In the genomic region with DNA sequence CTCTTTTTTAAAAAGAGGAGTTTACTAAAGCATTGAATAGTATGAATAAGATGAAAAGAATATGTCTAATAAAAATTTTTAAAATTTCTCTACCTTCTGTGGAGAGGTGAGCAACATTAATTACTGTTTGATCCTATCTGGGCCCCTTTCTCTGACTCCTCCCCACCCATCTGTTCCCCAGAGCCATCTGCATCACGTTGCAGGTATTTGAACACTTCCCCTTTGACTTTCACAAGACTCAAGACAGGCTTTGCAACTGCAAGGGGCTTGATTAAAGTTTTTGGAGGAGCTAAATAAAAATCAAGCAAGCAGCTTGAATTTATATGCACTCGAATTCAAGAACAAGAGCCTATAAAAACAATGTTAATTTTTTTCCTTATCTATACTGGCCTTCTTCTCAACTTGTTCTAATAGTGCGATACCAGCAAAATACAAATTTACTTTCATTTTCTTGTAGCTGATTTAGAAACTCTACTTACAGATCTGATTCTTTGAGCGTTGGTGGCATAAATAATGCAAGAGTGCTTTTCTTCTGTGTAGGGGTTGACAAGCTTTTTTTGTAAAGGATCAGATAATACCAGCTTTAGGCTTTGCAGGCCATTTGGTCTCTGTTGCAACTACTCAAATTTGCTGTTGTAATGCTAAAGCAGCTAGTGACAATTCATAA, we compare ENCODE assay signal across 8 cellular contexts. TPM values are rescaled to one million over a fixed set of nuclear protein-coding genes. Genes with fewer than 3 reads are reported as not detected.
DNase-seq lines count a peak whose midpoint lies in the region; ATAC-seq, FAIRE-seq and TF ChIP-seq lines count a peak whose summit lies in the region.

No MANE protein-coding gene starts in this region.

- DNase-seq in GM12891 (ENCODE audit: insufficient read length, low spot score) (peak; percentile 42), endothelial cell of umbilical vein (ENCODE audit: low read depth, low spot score) (no peak), endodermal cell (no peak), lower leg skin (ENCODE audit: low spot score in 2 of 2) (no peak), D721Med (ENCODE audit: insufficient read length, low spot score) (no peak)
- DNase-seq in effector CD8-positive, alpha-beta T cell (lab: John Stamatoyannopoulos, UW) = no peak

- H4K20me1 ChIP-seq in endothelial cell of umbilical vein (replicated peaks; ENCODE audit: control insufficient read depth, extremely low read depth, insufficient read depth, low read length) = no peaks in the 10 kb centered on the region

- no peaks in the 10 kb centered on the region for H3K27me3 ChIP-seq in endothelial cell of umbilical vein (ENCODE audit: control insufficient read depth in 2 of 2, insufficient read depth in 2 of 2, low read length in 2 of 2)
- no peaks in the 10 kb centered on the region for H3K27me3 ChIP-seq in endodermal cell (ENCODE audit: control insufficient read depth, insufficient read depth, low read length, poor library complexity, severe bottlenecking)

- no peak overlapping the region for H3K4me3 Mint-ChIP-seq in endodermal cell

- H3K36me3 Mint-ChIP-seq in endodermal cell (ENCODE audit: low read depth) = no peaks in the 10 kb centered on the region

- intact Hi-C loops in endothelial cell of umbilical vein (cut with micrococcal nuclease) = no loop called here
- intact Hi-C loops in lower leg skin (cut with DNase I; ENCODE audit: low total_unique reads) = no loop called here

- TF ChIP-seq POLR2A in GM12891 (IDR thresholded peaks at IDR 0.05; ENCODE audit: low read depth, low read length) (no peak), endothelial cell of umbilical vein (IDR thresholded peaks at IDR 0.05; ENCODE audit: low read depth, low read length) (no peak), lower leg skin (IDR thresholded peaks at IDR 0.05) (no peak)

- H2AFZ ChIP-seq in endothelial cell of umbilical vein (ENCODE audit: low read depth, low read length) = no peak overlapping the region

- no peaks in the 10 kb centered on the region for H3K9me1 ChIP-seq in endothelial cell of umbilical vein (replicated peaks; ENCODE audit: control insufficient read depth, extremely low read depth, insufficient read depth, low read length)

- POLR2A ChIA-PET in endothelial cell of umbilical vein (lab: Charles Lee) = no interaction called here

- H3K4me2 ChIP-seq in endothelial cell of umbilical vein (ENCODE audit: insufficient read depth, low read length) = peak overlapping the region; percentile 24

- peak; percentile 99 for ATAC-seq in GM21390 (IDR thresholded peaks at IDR 0.05; ENCODE audit: unreplicated experiment)
- ATAC-seq in HG03558 (IDR thresholded peaks at IDR 0.05; ENCODE audit: extremely low read depth, unreplicated experiment) = peak; percentile 87

- H3K9me3 Mint-ChIP-seq in endodermal cell = peaks cover 18% of the 10 kb centered on the region

- H3K36me3 ChIP-seq in endothelial cell of umbilical vein (ENCODE audit: control insufficient read depth in 2 of 2, extremely low read depth in 1 of 2, insufficient read depth in 2 of 2, low read length in 2 of 2) (no peaks in the 10 kb centered on the region), endodermal cell (ENCODE audit: control insufficient read depth, insufficient read depth, low read length) (no peaks in the 10 kb centered on the region)

- TF ChIP-seq CTCF in endothelial cell of umbilical vein (IDR thresholded peaks at IDR 0.05; ENCODE audit: extremely low read depth in 1 of 2, insufficient read depth in 1 of 2, low read depth in 1 of 2, low read length in 2 of 2) (no peak), endodermal cell (conservative IDR thresholded peaks at IDR 0.05) (no peak), lower leg skin (IDR thresholded peaks at IDR 0.05) (no peak), D721Med (IDR thresholded peaks at IDR 0.05; ENCODE audit: insufficient read depth, missing control alignments) (no peak)

- dilution Hi-C loops in endothelial cell of umbilical vein (cut with MboI; ENCODE audit: extremely low pct_ligation_motif_present, low sequenced_read_pairs) = no loop called here

- no peaks in the 10 kb centered on the region for H3K79me2 ChIP-seq in endothelial cell of umbilical vein (ENCODE audit: control insufficient read depth, insufficient read depth, low read length)

- H3K4me1 Mint-ChIP-seq in endodermal cell = peaks cover 4% of the 10 kb centered on the region

- H3K27ac Mint-ChIP-seq in endodermal cell = no peak overlapping the region

- H3K9ac ChIP-seq in endothelial cell of umbilical vein (replicated peaks; ENCODE audit: extremely low read depth, insufficient read depth, low read length) (no peak overlapping the region), endodermal cell (ENCODE audit: extremely low read depth, low read length, poor library complexity, severe bottlenecking) (no peak overlapping the region)

- no peaks in the 10 kb centered on the region for H3K4me1 ChIP-seq in endothelial cell of umbilical vein (ENCODE audit: control insufficient read depth, extremely low read depth, insufficient read depth, low read length)
- H3K4me1 ChIP-seq in endodermal cell (ENCODE audit: control insufficient read depth, insufficient read depth, low read length) = no peaks in the 10 kb centered on the region

- 60 to 100% methylated on average over 1 to 4 of the region's 4 CpGs for WGBS in endodermal cell (ENCODE audit: insufficient coverage in 1 of 2, insufficient read length in 1 of 2), 2 experiments
- WGBS in lower leg skin, 2 donors = 38 to 39% methylated on average over 4 of the region's 4 CpGs

- CTCF ChIA-PET in endothelial cell of umbilical vein (lab: Charles Lee) = interaction anchor here (1.1 kb wide), 1 partner anchor 10 kb away, joined by 3 read pairs; no protein-coding TSS in a partner anchor

- BruUV-seq in endothelial cell of umbilical vein (replicated peaks; lab: Mats Ljungman, UMichigan) = no TSS peak

- FAIRE-seq in GM12891 (lab: Jason Lieb, UNC) (peak; percentile 26), endothelial cell of umbilical vein (lab: Jason Lieb, UNC) (no peak), D721Med (lab: Jason Lieb, UNC) (no peak)

- H3K27me3 Mint-ChIP-seq in endodermal cell (ENCODE audit: insufficient read depth) = no peaks in the 10 kb centered on the region

- no peak overlapping the region for H3K4me3 ChIP-seq in endothelial cell of umbilical vein (replicated peaks in 1 of 3; ENCODE audit: insufficient read depth in 1 of 3, low read depth in 1 of 3, low read length in 3 of 3)
- no peak overlapping the region for H3K4me3 ChIP-seq in endodermal cell (ENCODE audit: low read length)
- no peak overlapping the region for H3K4me3 ChIP-seq in lower leg skin (ENCODE audit: low read depth, poor library complexity, severe bottlenecking)

- H3K9me3 ChIP-seq in endothelial cell of umbilical vein (replicated peaks; ENCODE audit: control insufficient read depth, insufficient read depth, low read length) (no peaks in the 10 kb centered on the region), endodermal cell (ENCODE audit: control insufficient read depth, low read length) (peaks cover 15% of the 10 kb centered on the region)

- no peak overlapping the region for H3K27ac ChIP-seq in endothelial cell of umbilical vein (ENCODE audit: insufficient read depth, low read depth, low read length)
- no peak overlapping the region for H3K27ac ChIP-seq in endodermal cell (ENCODE audit: low read depth, low read length)

TF ChIP-seq in GM12891, 5 proteins besides CTCF, POLR2A, EP300 and RAD21:
- TF ChIP-seq SPI1 (IDR thresholded peaks at IDR 0.05; ENCODE audit: low read depth, low read length) = peak; percentile 87
- TF ChIP-seq TAF1 (IDR thresholded peaks at IDR 0.05; ENCODE audit: low read depth, low read length) = no peak

TF ChIP-seq in endothelial cell of umbilical vein, 7 proteins besides CTCF, POLR2A, EP300 and RAD21:
- TF ChIP-seq JUN (IDR thresholded peaks at IDR 0.05; ENCODE audit: borderline replicate concordance, insufficient read depth, insufficient read length, low read depth) (no peak), POLR2AphosphoS5 (IDR thresholded peaks at IDR 0.05; ENCODE audit: insufficient read depth, low read depth, low read length) (no peak), GATA2 (IDR thresholded peaks at IDR 0.05; ENCODE audit: insufficient read depth, insufficient read length, low read depth, low read length) (no peak), FOS (IDR thresholded peaks at IDR 0.05; ENCODE audit: borderline replicate concordance, insufficient read depth, low read length) (no peak), MYC (IDR thresholded peaks at IDR 0.05; ENCODE audit: low read depth, low read length) (no peak), EZH2 (IDR thresholded peaks at IDR 0.05; ENCODE audit: borderline replicate concordance, low read depth, low read length, severe bottlenecking) (no peak)
- TF ChIP-seq, protein P1, sequence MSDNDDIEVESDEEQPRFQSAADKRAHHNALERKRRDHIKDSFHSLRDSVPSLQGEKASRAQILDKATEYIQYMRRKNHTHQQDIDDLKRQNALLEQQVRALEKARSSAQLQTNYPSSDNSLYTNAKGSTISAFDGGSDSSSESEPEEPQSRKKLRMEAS (IDR thresholded peaks at IDR 0.05; ENCODE audit: insufficient read depth, insufficient read length) = no peak

RNA-seq across cellular contexts. Expression of a gene that starts 21.3 kb away (rescaled TPM):
- polyA plus RNA-seq in GM12891 (2012; ENCODE audit: low read depth, missing spikeins) = not detected
- total RNA-seq in endothelial cell of umbilical vein = not detected in 2 replicates
- polyA plus RNA-seq in endothelial cell of umbilical vein = not detected in 2 replicates
- not detected in 2 replicates for polyA plus RNA-seq in endothelial cell of umbilical vein (2011; cell fraction: cytosol; rRNA removed)
- not detected in 2 replicates for polyA plus RNA-seq in endothelial cell of umbilical vein (2011; cell fraction: nucleus; rRNA removed)
- polyA plus RNA-seq in endothelial cell of umbilical vein (2012) = not detected in 2 replicates
- not detected in 2 replicates for polyA minus RNA-seq in endothelial cell of umbilical vein
- polyA minus RNA-seq in endothelial cell of umbilical vein (2011; cell fraction: cytosol; rRNA and poly(A)+ RNA removed) = not detected
- polyA minus RNA-seq in endothelial cell of umbilical vein (2011; cell fraction: nucleus; rRNA and poly(A)+ RNA removed) = not detected in 2 replicates
- not detected for total RNA-seq in endodermal cell
- polyA plus RNA-seq in endodermal cell (2013, experiment 1 of 2) = not detected
- polyA plus RNA-seq in endodermal cell (2013, experiment 2 of 2) = not detected
- not detected for total RNA-seq in lower leg skin
